35 cellular contexts compared by ENCODE assay signal in genomic region chrX:39591099-39591498, GRCh38.
"Had no signal": no experiment of that assay in that cellular context is flagged by ENCODE, and none has a peak within 500 bp of the region (broad histone marks: within the 10 kb centered on the region; RNA-seq: fewer than 3 reads in every experiment).

No MANE protein-coding gene starts in this region.

- H3K9me3 ChIP-seq: adrenal gland, body of pancreas had no signal

- H3K4me3 ChIP-seq: adrenal gland, body of pancreas, PC-9 had no signal

- H3K4me2 ChIP-seq: PC-9 had no signal

- H3K27me3 ChIP-seq: body of pancreas had no signal

- FAIRE-seq: RCC 7860 had no signal

- H3K27ac ChIP-seq: adrenal gland, body of pancreas, PC-9, RWPE1, VCaP had no signal

- H3K4me1 ChIP-seq: adrenal gland, body of pancreas had no signal

- H2AFZ ChIP-seq: PC-9 had no signal

- H3K36me3 ChIP-seq: adrenal gland had no signal

- DNase-seq: activated B cell treated with CpG ODN at 0.5 μM for 24 hours; activated CD4-positive, alpha-beta memory T cell treated with anti-CD3 and anti-CD28 coated beads for 36 hours; activated CD4-positive, alpha-beta T cell treated with anti-CD3 and anti-CD28 coated beads for 4 hours; activated CD4-positive, alpha-beta T cell treated with anti-CD3 and anti-CD28 coated beads, Interleukin-2, amount 50 U/mL, for 1 hour; activated CD4-positive, CD25-positive, alpha-beta regulatory T cell treated with anti-CD3 and anti-CD28 coated beads, Interleukin-2, amount 50 U/mL, for 72 hours; activated CD8-positive, alpha-beta memory T cell treated with anti-CD3 and anti-CD28 coated beads, Interleukin-2, amount 50 U/mL, for 4 hours; activated gamma-delta T cell treated with Interleukin-2 at 50 U/mL for 16 hours; activated naive CD4-positive, alpha-beta T cell treated with anti-CD3 and anti-CD28 coated beads for 36 hours; activated T-cell treated with anti-CD3 and anti-CD28 coated beads for 4 hours; activated T-cell treated with anti-CD3 and anti-CD28 coated beads, Interleukin-2, amount 50 U/mL, for 4 hours; adrenal gland; body of pancreas; central memory CD4-positive, alpha-beta T cell; Kasumi-1; KG1; MM.1S; MV-4-11; NCI-H1092; NCI-H1417 treated with DMSO at 0.1 percent for 48 hours; NCI-H187 treated with DMSO at 0.1 percent for 48 hours; NCI-H2081 treated with DMSO at 0.1 percent for 48 hours; NCI-H510A; NCI-H526; NCI-H748 treated with DMSO at 0.1 percent for 48 hours; NK-92 treated with Interleukin-12 subunit alpha and Interleukin-12 subunit beta, amount 100 ng/mL, for 24 hours; PC-9; Right ventricle myocardium superior; SW 1271; T-helper 1 cell; T-helper 2 cell; T-helper 9 cell had no signal

- ATAC-seq: activated naive CD4-positive, alpha-beta T cell treated with anti-CD3 and anti-CD28 coated beads, Interleukin-2, amount 50 U/mL, for 72 hours; activated T-cell treated with anti-CD3 and anti-CD28 coated beads, Interleukin-2, amount 50 U/mL, for 4 hours; body of pancreas had no signal
